1 cellular context compared by ENCODE assay signal in genomic region chr22:46577361-46578249, GRCh38.
TF ChIP-seq lines count a peak whose summit lies in the region.

No MANE protein-coding gene starts in this region.

TF ChIP-seq in HepG2, 621 proteins besides CTCF, POLR2A, EP300 and RAD21 (continued from another document and continues in another):
- TF ChIP-seq HNRNPL (IDR thresholded peaks at IDR 0.05; ENCODE audit: low read depth, low read length): peak; percentile 72; the same call in 1 of the 2 replicates
- TF ChIP-seq ZNF776 (CRISPR knock-in tag; IDR thresholded peaks at IDR 0.05): 0 out of 2 replicates have a peak, but pooled peaks have one; percentile 53
- no peak for TF ChIP-seq ZNF317 (CRISPR knock-in tag; IDR thresholded peaks at IDR 0.05)
- TF ChIP-seq ZNF577 (CRISPR knock-in tag; IDR thresholded peaks at IDR 0.05; ENCODE audit: borderline replicate concordance, low read depth): no peak
- TF ChIP-seq, protein P1, sequence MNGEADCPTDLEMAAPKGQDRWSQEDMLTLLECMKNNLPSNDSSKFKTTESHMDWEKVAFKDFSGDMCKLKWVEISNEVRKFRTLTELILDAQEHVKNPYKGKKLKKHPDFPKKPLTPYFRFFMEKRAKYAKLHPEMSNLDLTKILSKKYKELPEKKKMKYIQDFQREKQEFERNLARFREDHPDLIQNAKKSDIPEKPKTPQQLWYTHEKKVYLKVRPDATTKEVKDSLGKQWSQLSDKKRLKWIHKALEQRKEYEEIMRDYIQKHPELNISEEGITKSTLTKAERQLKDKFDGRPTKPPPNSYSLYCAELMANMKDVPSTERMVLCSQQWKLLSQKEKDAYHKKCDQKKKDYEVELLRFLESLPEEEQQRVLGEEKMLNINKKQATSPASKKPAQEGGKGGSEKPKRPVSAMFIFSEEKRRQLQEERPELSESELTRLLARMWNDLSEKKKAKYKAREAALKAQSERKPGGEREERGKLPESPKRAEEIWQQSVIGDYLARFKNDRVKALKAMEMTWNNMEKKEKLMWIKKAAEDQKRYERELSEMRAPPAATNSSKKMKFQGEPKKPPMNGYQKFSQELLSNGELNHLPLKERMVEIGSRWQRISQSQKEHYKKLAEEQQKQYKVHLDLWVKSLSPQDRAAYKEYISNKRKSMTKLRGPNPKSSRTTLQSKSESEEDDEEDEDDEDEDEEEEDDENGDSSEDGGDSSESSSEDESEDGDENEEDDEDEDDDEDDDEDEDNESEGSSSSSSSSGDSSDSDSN (CRISPR knock-in tag; IDR thresholded peaks at IDR 0.05): peak; percentile 28; the same call in 1 of the 2 replicates
- 0 out of 2 replicates have a peak, but pooled peaks have one; percentile 26 for TF ChIP-seq NR1H2 (CRISPR knock-in tag; IDR thresholded peaks at IDR 0.05; ENCODE audit: borderline replicate concordance, low read depth)
- 0 out of 2 replicates have a peak, but pooled peaks have one; percentile 35 for TF ChIP-seq SP2 (CRISPR knock-in tag; IDR thresholded peaks at IDR 0.05)
- TF ChIP-seq SPEN (CRISPR knock-in tag; IDR thresholded peaks at IDR 0.05; ENCODE audit: low read depth): peak; percentile 15; the same call in 1 of the 2 replicates
- TF ChIP-seq ESRRA (CRISPR knock-in tag; IDR thresholded peaks at IDR 0.05; ENCODE audit: low read depth): 0 out of 2 replicates have a peak, but pooled peaks have one; percentile 51
- TF ChIP-seq TAF15 (IDR thresholded peaks at IDR 0.05; ENCODE audit: low read depth, low read length, poor library complexity, severe bottlenecking): no peak
- TF ChIP-seq ZNF274 (CRISPR knock-in tag; IDR thresholded peaks at IDR 0.05): no peak
- no peak for TF ChIP-seq ZNF33A (CRISPR knock-in tag; IDR thresholded peaks at IDR 0.05; ENCODE audit: borderline replicate concordance)
- 0 out of 2 replicates have a peak, but pooled peaks have one; percentile 2 for TF ChIP-seq ZNF761 (CRISPR knock-in tag; conservative IDR thresholded peaks at IDR 0.05)
- TF ChIP-seq, protein P2, sequence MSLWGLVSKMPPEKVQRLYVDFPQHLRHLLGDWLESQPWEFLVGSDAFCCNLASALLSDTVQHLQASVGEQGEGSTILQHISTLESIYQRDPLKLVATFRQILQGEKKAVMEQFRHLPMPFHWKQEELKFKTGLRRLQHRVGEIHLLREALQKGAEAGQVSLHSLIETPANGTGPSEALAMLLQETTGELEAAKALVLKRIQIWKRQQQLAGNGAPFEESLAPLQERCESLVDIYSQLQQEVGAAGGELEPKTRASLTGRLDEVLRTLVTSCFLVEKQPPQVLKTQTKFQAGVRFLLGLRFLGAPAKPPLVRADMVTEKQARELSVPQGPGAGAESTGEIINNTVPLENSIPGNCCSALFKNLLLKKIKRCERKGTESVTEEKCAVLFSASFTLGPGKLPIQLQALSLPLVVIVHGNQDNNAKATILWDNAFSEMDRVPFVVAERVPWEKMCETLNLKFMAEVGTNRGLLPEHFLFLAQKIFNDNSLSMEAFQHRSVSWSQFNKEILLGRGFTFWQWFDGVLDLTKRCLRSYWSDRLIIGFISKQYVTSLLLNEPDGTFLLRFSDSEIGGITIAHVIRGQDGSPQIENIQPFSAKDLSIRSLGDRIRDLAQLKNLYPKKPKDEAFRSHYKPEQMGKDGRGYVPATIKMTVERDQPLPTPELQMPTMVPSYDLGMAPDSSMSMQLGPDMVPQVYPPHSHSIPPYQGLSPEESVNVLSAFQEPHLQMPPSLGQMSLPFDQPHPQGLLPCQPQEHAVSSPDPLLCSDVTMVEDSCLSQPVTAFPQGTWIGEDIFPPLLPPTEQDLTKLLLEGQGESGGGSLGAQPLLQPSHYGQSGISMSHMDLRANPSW (CRISPR knock-in tag; IDR thresholded peaks at IDR 0.05; ENCODE audit: borderline replicate concordance): no peak
- TF ChIP-seq, protein P3, sequence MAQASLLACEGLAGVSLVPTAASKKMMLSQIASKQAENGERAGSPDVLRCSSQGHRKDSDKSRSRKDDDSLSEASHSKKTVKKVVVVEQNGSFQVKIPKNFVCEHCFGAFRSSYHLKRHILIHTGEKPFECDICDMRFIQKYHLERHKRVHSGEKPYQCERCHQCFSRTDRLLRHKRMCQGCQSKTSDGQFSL (CRISPR knock-in tag; IDR thresholded peaks at IDR 0.05): no peak
- TF ChIP-seq, protein P4, sequence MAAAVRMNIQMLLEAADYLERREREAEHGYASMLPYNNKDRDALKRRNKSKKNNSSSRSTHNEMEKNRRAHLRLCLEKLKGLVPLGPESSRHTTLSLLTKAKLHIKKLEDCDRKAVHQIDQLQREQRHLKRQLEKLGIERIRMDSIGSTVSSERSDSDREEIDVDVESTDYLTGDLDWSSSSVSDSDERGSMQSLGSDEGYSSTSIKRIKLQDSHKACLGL (CRISPR knock-in tag; IDR thresholded peaks at IDR 0.05): 0 out of 2 replicates have a peak, but pooled peaks have one; percentile 48
- 0 out of 2 replicates have a peak, but pooled peaks have one; percentile 46 for TF ChIP-seq ZNF333 (CRISPR knock-in tag; IDR thresholded peaks at IDR 0.05; ENCODE audit: borderline replicate concordance)
- TF ChIP-seq ZSCAN5A (CRISPR knock-in tag; IDR thresholded peaks at IDR 0.05; ENCODE audit: borderline replicate concordance): 0 out of 2 replicates have a peak, but pooled peaks have one; percentile 29
- TF ChIP-seq ZBTB14 (CRISPR knock-in tag; IDR thresholded peaks at IDR 0.05): peak; percentile 57; the same call in 1 of the 2 replicates
- no peak for TF ChIP-seq ZNF496 (CRISPR knock-in tag; IDR thresholded peaks at IDR 0.05; ENCODE audit: insufficient replicate concordance)
- no peak for TF ChIP-seq FOXJ3 (CRISPR knock-in tag; IDR thresholded peaks at IDR 0.05; ENCODE audit: borderline replicate concordance)
- TF ChIP-seq, protein P5, sequence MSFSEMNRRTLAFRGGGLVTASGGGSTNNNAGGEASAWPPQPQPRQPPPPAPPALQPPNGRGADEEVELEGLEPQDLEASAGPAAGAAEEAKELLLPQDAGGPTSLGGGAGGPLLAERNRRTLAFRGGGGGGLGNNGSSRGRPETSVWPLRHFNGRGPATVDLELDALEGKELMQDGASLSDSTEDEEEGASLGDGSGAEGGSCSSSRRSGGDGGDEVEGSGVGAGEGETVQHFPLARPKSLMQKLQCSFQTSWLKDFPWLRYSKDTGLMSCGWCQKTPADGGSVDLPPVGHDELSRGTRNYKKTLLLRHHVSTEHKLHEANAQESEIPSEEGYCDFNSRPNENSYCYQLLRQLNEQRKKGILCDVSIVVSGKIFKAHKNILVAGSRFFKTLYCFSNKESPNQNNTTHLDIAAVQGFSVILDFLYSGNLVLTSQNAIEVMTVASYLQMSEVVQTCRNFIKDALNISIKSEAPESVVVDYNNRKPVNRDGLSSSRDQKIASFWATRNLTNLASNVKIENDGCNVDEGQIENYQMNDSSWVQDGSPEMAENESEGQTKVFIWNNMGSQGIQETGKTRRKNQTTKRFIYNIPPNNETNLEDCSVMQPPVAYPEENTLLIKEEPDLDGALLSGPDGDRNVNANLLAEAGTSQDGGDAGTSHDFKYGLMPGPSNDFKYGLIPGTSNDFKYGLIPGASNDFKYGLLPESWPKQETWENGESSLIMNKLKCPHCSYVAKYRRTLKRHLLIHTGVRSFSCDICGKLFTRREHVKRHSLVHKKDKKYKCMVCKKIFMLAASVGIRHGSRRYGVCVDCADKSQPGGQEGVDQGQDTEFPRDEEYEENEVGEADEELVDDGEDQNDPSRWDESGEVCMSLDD (CRISPR knock-in tag; IDR thresholded peaks at IDR 0.05; ENCODE audit: borderline replicate concordance): peak; percentile 37; the same call in 1 of the 2 replicates
- 0 out of 2 replicates have a peak, but pooled peaks have one; percentile 17 for TF ChIP-seq ZNF710 (CRISPR knock-in tag; IDR thresholded peaks at IDR 0.05; ENCODE audit: borderline replicate concordance)
- 0 out of 2 replicates have a peak, but pooled peaks have one; percentile 52 for TF ChIP-seq ARID2 (CRISPR knock-in tag; IDR thresholded peaks at IDR 0.05; ENCODE audit: borderline replicate concordance)
- TF ChIP-seq SNAI1 (CRISPR knock-in tag; IDR thresholded peaks at IDR 0.05; ENCODE audit: borderline replicate concordance): 0 out of 2 replicates have a peak, but pooled peaks have one; percentile 34
- TF ChIP-seq, protein P6, sequence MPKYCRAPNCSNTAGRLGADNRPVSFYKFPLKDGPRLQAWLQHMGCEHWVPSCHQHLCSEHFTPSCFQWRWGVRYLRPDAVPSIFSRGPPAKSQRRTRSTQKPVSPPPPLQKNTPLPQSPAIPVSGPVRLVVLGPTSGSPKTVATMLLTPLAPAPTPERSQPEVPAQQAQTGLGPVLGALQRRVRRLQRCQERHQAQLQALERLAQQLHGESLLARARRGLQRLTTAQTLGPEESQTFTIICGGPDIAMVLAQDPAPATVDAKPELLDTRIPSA (CRISPR knock-in tag; IDR thresholded peaks at IDR 0.05; ENCODE audit: borderline replicate concordance): 0 out of 2 replicates have a peak, but pooled peaks have one; percentile 40
- TF ChIP-seq, protein P7, sequence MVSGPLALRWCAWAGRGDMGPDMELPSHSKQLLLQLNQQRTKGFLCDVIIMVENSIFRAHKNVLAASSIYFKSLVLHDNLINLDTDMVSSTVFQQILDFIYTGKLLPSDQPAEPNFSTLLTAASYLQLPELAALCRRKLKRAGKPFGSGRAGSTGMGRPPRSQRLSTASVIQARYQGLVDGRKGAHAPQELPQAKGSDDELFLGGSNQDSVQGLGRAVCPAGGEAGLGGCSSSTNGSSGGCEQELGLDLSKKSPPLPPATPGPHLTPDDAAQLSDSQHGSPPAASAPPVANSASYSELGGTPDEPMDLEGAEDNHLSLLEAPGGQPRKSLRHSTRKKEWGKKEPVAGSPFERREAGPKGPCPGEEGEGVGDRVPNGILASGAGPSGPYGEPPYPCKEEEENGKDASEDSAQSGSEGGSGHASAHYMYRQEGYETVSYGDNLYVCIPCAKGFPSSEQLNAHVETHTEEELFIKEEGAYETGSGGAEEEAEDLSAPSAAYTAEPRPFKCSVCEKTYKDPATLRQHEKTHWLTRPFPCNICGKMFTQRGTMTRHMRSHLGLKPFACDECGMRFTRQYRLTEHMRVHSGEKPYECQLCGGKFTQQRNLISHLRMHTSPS (CRISPR knock-in tag; IDR thresholded peaks at IDR 0.05; ENCODE audit: low read depth): peak; percentile 72; the same call in 1 of the 2 replicates
- TF ChIP-seq RBFOX2 (IDR thresholded peaks at IDR 0.05; ENCODE audit: low read depth, low read length): 0 out of 2 replicates have a peak, but pooled peaks have one; percentile 14
- no peak for TF ChIP-seq MTA3 (CRISPR knock-in tag; IDR thresholded peaks at IDR 0.05)
- TF ChIP-seq ARID4A (CRISPR knock-in tag; IDR thresholded peaks at IDR 0.05; ENCODE audit: borderline replicate concordance): peak; percentile 22; the same call in 1 of the 2 replicates
- TF ChIP-seq REPIN1 (CRISPR knock-in tag; IDR thresholded peaks at IDR 0.05; ENCODE audit: borderline replicate concordance, low read depth): 0 out of 2 replicates have a peak, but pooled peaks have one; percentile 23
